Comparison of ENCODE assay signal across 15 cellular contexts in genomic region chr2:73004889-73005596, GRCh38.
A peak's percentile ranks its signal among the peaks of the same experiment; 100 is the strongest.
DNase-seq lines count a peak whose midpoint lies in the region; ATAC-seq and TF ChIP-seq lines count a peak whose summit lies in the region.
"Had no signal": no experiment of that assay in that cellular context is flagged by ENCODE, and none has a peak within 500 bp of the region (broad histone marks: within the 10 kb centered on the region; RNA-seq: fewer than 3 reads in every experiment).

No MANE protein-coding gene starts in this region.

- H3K36me3 Mint-ChIP-seq in CD4-positive, alpha-beta T cell (ENCODE audit: low read depth): no peaks in the 10 kb centered on the region

- H3K4me1 Mint-ChIP-seq in CD4-positive, alpha-beta T cell (ENCODE audit: low read depth): no peaks in the 10 kb centered on the region
- H3K4me1 Mint-ChIP-seq: CD8-positive, alpha-beta memory T cell had no signal

- TF ChIP-seq CTCF in CD4-positive, alpha-beta T cell (IDR thresholded peaks at IDR 0.05): no peak

- H3K9me3 Mint-ChIP-seq in CD4-positive, alpha-beta T cell: no peaks in the 10 kb centered on the region
- H3K9me3 Mint-ChIP-seq: CD8-positive, alpha-beta memory T cell had no signal

- CTCF ChIA-PET in CD4-positive, alpha-beta T cell (lab: Charles Lee): no interaction called here

- DNase-seq in left cardiac atrium: no peak
- DNase-seq in left ventricle myocardium superior: no peak
- DNase-seq in occipital lobe (lab: John Stamatoyannopoulos, UW): peak; percentile 59
- no peak for DNase-seq in CD4-positive, alpha-beta T cell
- no peak for DNase-seq in activated gamma-delta T cell treated with Interleukin-2 at 50 U/mL for 16 hours
- DNase-seq: CD8-positive, alpha-beta memory T cell; NCI-H1436; NCI-H2081; NCI-H510A; NCI-H82; Right ventricle myocardium superior had no signal

- POLR2A ChIA-PET in CD4-positive, alpha-beta T cell (lab: Charles Lee): no interaction called here

- ATAC-seq in left cardiac atrium (peak; percentile 48 to 62), left ventricle myocardium superior (no peak), HG03460 (IDR thresholded peaks at IDR 0.05; ENCODE audit: unreplicated experiment) (no peak)
- no peak for ATAC-seq in CD4-positive, alpha-beta T cell (ENCODE audit: poor library complexity)

- H3K27me3 Mint-ChIP-seq in CD4-positive, alpha-beta T cell: no peaks in the 10 kb centered on the region
- H3K27me3 Mint-ChIP-seq: CD8-positive, alpha-beta memory T cell had no signal

- no peak overlapping the region for H3K4me3 Mint-ChIP-seq in CD4-positive, alpha-beta T cell
- H3K4me3 Mint-ChIP-seq: CD8-positive, alpha-beta memory T cell had no signal

- intact Hi-C loops in left cardiac atrium (cut with DNase I) (no loop called here), left ventricle myocardium superior (cut with micrococcal nuclease) (no loop called here)
- intact Hi-C loops in CD4-positive, alpha-beta T cell (cut with DNase I, micrococcal nuclease): no loop called here

- peak overlapping the region; percentile 67 for H3K27ac ChIP-seq in cingulate gyrus (ENCODE audit: low read depth, low read length)
- no peak overlapping the region for H3K27ac ChIP-seq in CD4-positive, alpha-beta T cell (ENCODE audit: low read depth, low read length)
- H3K27ac ChIP-seq: BLaER1, KMS-11 had no signal

- H3K27me3 ChIP-seq in CD4-positive, alpha-beta T cell (ENCODE audit: control insufficient read depth, insufficient read depth, low read length): no peaks in the 10 kb centered on the region
- H3K27me3 ChIP-seq: BLaER1 had no signal

- no peak overlapping the region for H3K27ac Mint-ChIP-seq in CD4-positive, alpha-beta T cell

- no peaks in the 10 kb centered on the region for H3K9me3 ChIP-seq in CD4-positive, alpha-beta T cell (ENCODE audit: control insufficient read depth, low read length)
- H3K9me3 ChIP-seq: BLaER1 had no signal

Comparison
In these comparisons a context has a peak if more than half of its experiments do, and no peak if none do; other contexts are left out.
1. ATAC-seq: peak in left cardiac atrium (2 of 2); none in left ventricle myocardium superior (single experiment), HG03460 (single experiment) and CD4-positive, alpha-beta T cell (single experiment).